24 cellular contexts compared by ENCODE assay signal in the genomic region with DNA sequence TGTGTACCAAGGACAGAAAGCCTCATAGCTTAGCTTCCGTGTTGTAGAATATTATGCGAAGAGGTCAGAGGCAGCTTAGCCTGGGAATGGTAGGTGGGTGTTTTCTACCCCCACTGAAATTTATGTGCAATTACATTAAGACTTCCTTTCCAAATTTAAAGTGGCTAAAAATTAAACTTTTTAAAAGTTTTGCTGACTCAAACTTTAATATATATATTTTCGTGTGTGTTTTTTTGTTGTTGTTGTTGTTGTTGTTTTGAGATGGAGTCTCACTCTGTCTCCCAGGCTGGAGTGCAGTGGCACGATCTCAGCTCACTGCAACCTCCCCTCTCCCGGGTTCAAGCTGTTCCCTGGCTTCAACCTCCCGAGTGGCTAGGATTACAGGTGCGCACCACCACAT. TPM values are rescaled to one million over a fixed set of nuclear protein-coding genes. Genes with fewer than 3 reads are reported as not detected.
A peak's percentile ranks its signal among the peaks of the same experiment; 100 is the strongest.
DNase-seq lines count a peak whose midpoint lies in the region; ATAC-seq, FAIRE-seq and TF ChIP-seq lines count a peak whose summit lies in the region.
"Had no signal": no experiment of that assay in that cellular context is flagged by ENCODE, and none has a peak within 500 bp of the region (broad histone marks: within the 10 kb centered on the region; RNA-seq: fewer than 3 reads in every experiment).

No MANE protein-coding gene starts in this region.

- TF ChIP-seq CTCF in HepG2 (CRISPR knock-in tag; IDR thresholded peaks at IDR 0.05) (no peak), right lobe of liver (IDR thresholded peaks at IDR 0.05) (no peak), hepatocyte (IDR thresholded peaks at IDR 0.05; ENCODE audit: poor library complexity) (no peak), parathyroid adenoma (IDR thresholded peaks at IDR 0.05) (no peak)

- H3K4me1 ChIP-seq in HepG2 (ENCODE audit: insufficient read depth, low read length) (peaks cover 59% of the 10 kb centered on the region), right lobe of liver (peaks cover 0 to 16% (median 0%) of the 10 kb centered on the region in 4 donors), hepatocyte (ENCODE audit: insufficient read depth) (peaks cover 10% of the 10 kb centered on the region), parathyroid adenoma (no peaks in the 10 kb centered on the region)

- no peak for ATAC-seq in HepG2
- no peak for ATAC-seq in right lobe of liver
- ATAC-seq: A549, GM12878 had no signal

- H3K9ac ChIP-seq in HepG2 (ENCODE audit: insufficient read depth, low read depth, low read length) (no peak overlapping the region), parathyroid adenoma (no peak overlapping the region)
- H3K9ac ChIP-seq: BLaER1 treated with 17β-estradiol and CSF1 and Interleukin-3, amounts not matched to agents 10 nM and 100 nM had no signal

- peaks cover 8% of the 10 kb centered on the region for H3K79me2 ChIP-seq in HepG2 (ENCODE audit: insufficient read depth, low read length)
- H3K79me2 ChIP-seq in hepatocyte, result peaks cover 6% of the 10 kb centered on the region
- H3K79me2 ChIP-seq in parathyroid adenoma, result peaks cover 5% of the 10 kb centered on the region

- DNase-seq in HepG2 (ENCODE audit: low spot score) (no peak), right lobe of liver (no peak), hepatocyte (ENCODE audit: low spot score) (no peak), islet precursor cell (no peak), retina (no peak)
- DNase-seq: AML-193; CD4-positive, alpha-beta T cell; CD8-positive, alpha-beta memory T cell; COR-L47; DMS 273 treated with DMSO at 0.1 percent for 48 hours; DMS153; DMS53; DMS79; DND-41; EL; GDM1 had no signal

- H4K20me1 ChIP-seq in HepG2 (ENCODE audit: insufficient read depth, low read length) (peaks cover 3% of the 10 kb centered on the region; the same call in 1 of the 2 replicates), hepatocyte (ENCODE audit: insufficient read depth, poor library complexity, severe bottlenecking) (peaks cover under 1% of the 10 kb centered on the region)

- H3K4me2 ChIP-seq in HepG2 (ENCODE audit: low read depth, low read length) (no peak overlapping the region), hepatocyte (peak overlapping the region; percentile 35), parathyroid adenoma (ENCODE audit: low read length) (no peak overlapping the region)
- H3K4me2 ChIP-seq: A549; BLaER1 treated with 17β-estradiol and CSF1 and Interleukin-3, amounts not matched to agents 10 nM and 100 nM had no signal

- BruUV-seq in HepG2 (replicated peaks; lab: Mats Ljungman, UMichigan), result no TSS peak

- TF ChIP-seq POLR2A in HepG2 (IDR thresholded peaks at IDR 0.05; ENCODE audit: insufficient read depth in 1 of 2, low read depth in 2 of 2, low read length in 2 of 2), result no peak
- no peak for TF ChIP-seq POLR2A in right lobe of liver (IDR thresholded peaks at IDR 0.05)

- H3K27ac ChIP-seq in HepG2 (ENCODE audit: extremely low read length, insufficient read depth, low read length), result no peak overlapping the region
- H3K27ac ChIP-seq in right lobe of liver, result no peak overlapping the region
- H3K27ac ChIP-seq in hepatocyte, result no peak overlapping the region
- H3K27ac ChIP-seq in parathyroid adenoma, result no peak overlapping the region
- H3K27ac ChIP-seq: 22Rv1; A549; BLaER1 treated with 17β-estradiol and CSF1 and Interleukin-3, amounts not matched to agents 10 nM and 100 nM; C4-2B had no signal

- FAIRE-seq in HepG2 (lab: Jason Lieb, UNC), result no peak
- FAIRE-seq: A549, GM12878, GM12892, GM18507 had no signal

- intact Hi-C loops in HepG2 (cut with micrococcal nuclease; ENCODE audit: unreplicated experiment) (loop anchor here (5.0 kb wide), 4 partner anchors 37 to 93 kb away; a partner anchor contains a TSS), right lobe of liver (cut with DNase I) (no loop called here)

- 67% methylated on average over 7 of the region's 7 CpGs for WGBS in HepG2 (ENCODE audit: low lambda C conversion rate)
- 85% methylated on average over 7 of the region's 7 CpGs for WGBS in right lobe of liver (ENCODE audit: insufficient coverage, low coverage, low lambda C conversion rate, missing lambda C conversion rate)
- 89% methylated on average over 7 of the region's 7 CpGs for WGBS in hepatocyte (ENCODE audit: low lambda C conversion rate, missing lambda C conversion rate)

- in situ Hi-C loops in HepG2 (cut with HindIII; ENCODE audit: extremely low pct_ligation_motif_present, low pct_unique_long_range_greater_than_20kb), result no loop called here

- POLR2A ChIA-PET in HepG2 (lab: Yijun Ruan, JAX), result interaction anchor here (2.0 kb wide), 1 partner anchor 78 kb away, joined by 5 read pairs; a partner anchor contains a TSS

- H3K27me3 ChIP-seq in HepG2 (ENCODE audit: control insufficient read depth in 1 of 2, insufficient read depth in 2 of 2, low read length in 2 of 2) (peaks cover 0 to 1% of the 10 kb centered on the region in 2 experiments; a peak in 1 of 5 replicates), right lobe of liver (no peaks in the 10 kb centered on the region), hepatocyte (no peaks in the 10 kb centered on the region), parathyroid adenoma (ENCODE audit: control insufficient read depth, insufficient read depth, low read length) (no peaks in the 10 kb centered on the region)
- H3K27me3 ChIP-seq: BLaER1 treated with 17β-estradiol and CSF1 and Interleukin-3, amounts not matched to agents 10 nM and 100 nM had no signal

- H3K9me3 ChIP-seq in HepG2 (ENCODE audit: low read length), result no peaks in the 10 kb centered on the region
- no peaks in the 10 kb centered on the region for H3K9me3 ChIP-seq in right lobe of liver
- H3K9me3 ChIP-seq in hepatocyte (ENCODE audit: low read depth), result no peaks in the 10 kb centered on the region
- no peaks in the 10 kb centered on the region for H3K9me3 ChIP-seq in parathyroid adenoma (ENCODE audit: control insufficient read depth, low read length)
- H3K9me3 ChIP-seq: A549; BLaER1 treated with 17β-estradiol and CSF1 and Interleukin-3, amounts not matched to agents 10 nM and 100 nM had no signal

- H3K36me3 ChIP-seq in HepG2 (replicated peaks in 1 of 2; ENCODE audit: control insufficient read depth in 1 of 2, insufficient read depth in 2 of 2, low read length in 2 of 2) (no peaks in the 10 kb centered on the region), right lobe of liver (no peaks in the 10 kb centered on the region), hepatocyte (replicated peaks; ENCODE audit: insufficient read depth, low read depth) (no peaks in the 10 kb centered on the region), parathyroid adenoma (ENCODE audit: control insufficient read depth, insufficient read depth, low read length) (no peaks in the 10 kb centered on the region)
- H3K36me3 ChIP-seq: BLaER1 treated with 17β-estradiol and CSF1 and Interleukin-3, amounts not matched to agents 10 nM and 100 nM had no signal

- TF ChIP-seq RAD21 in HepG2 (CRISPR knock-in tag; IDR thresholded peaks at IDR 0.05), result no peak

- TF ChIP-seq EP300 in HepG2 (IDR thresholded peaks at IDR 0.05; ENCODE audit: low read depth in 2 of 2, low read length in 2 of 2), result no peak
- TF ChIP-seq EP300 in HepG2 (CRISPR knock-in tag; IDR thresholded peaks at IDR 0.05; ENCODE audit: borderline replicate concordance), result no peak

- no peak overlapping the region for H2AFZ ChIP-seq in HepG2 (ENCODE audit: low read length)
- H2AFZ ChIP-seq in hepatocyte, result no peak overlapping the region
- peak overlapping the region; percentile 15 for H2AFZ ChIP-seq in parathyroid adenoma

- CTCF ChIA-PET in HepG2 (lab: Yijun Ruan, JAX; ENCODE audit: low intra/inter-chr PET ratio, low total read pairs), result no interaction called here

- H3K4me3 ChIP-seq in HepG2 (replicated peaks in 1 of 3; ENCODE audit: insufficient read depth in 1 of 3, low read depth in 2 of 3, low read length in 3 of 3) (no peak overlapping the region), right lobe of liver (no peak overlapping the region), hepatocyte (no peak overlapping the region), parathyroid adenoma (ENCODE audit: low read depth, low read length) (no peak overlapping the region)
- H3K4me3 ChIP-seq: A549; BLaER1 treated with 17β-estradiol and CSF1 and Interleukin-3, amounts not matched to agents 10 nM and 100 nM; GM12878 had no signal

- H3K9me2 ChIP-seq in hepatocyte (replicated peaks; ENCODE audit: insufficient read depth), result no peaks in the 10 kb centered on the region

TF ChIP-seq in HepG2, 621 proteins besides CTCF, POLR2A, EP300 and RAD21 (continues in another document):
- TF ChIP-seq MAFK (conservative IDR thresholded peaks at IDR 0.05 in 1 of 2, IDR thresholded peaks at IDR 0.05 in 1 of 2; ENCODE audit: low read length in 2 of 2), result peak in 1 of 2 experiments; percentile 53; a peak in 2 of 4 replicates

RNA-seq across cellular contexts. Expression of a gene that starts 4.3 kb away (rescaled TPM):
- total RNA-seq in HepG2 (2016; rRNA removed; fragmentation: Illumina TruSeq; extraction: Trizol) (206 and 311 TPM in 2 replicates), right lobe of liver (100 to 1,000 TPM in 1 of 6 experiments, 10 to 100 TPM in 5; 65.0 to 119 (median 81.3) TPM), hepatocyte (178 and 200 TPM in 2 replicates)
- total RNA-seq in HepG2 (2016; cell fraction: cytosol; rRNA removed; fragmentation: Illumina TruSeq; extraction: Trizol; ENCODE audit: low read depth), result 27.8 and 28.9 TPM in 2 replicates
- 208 and 306 TPM in 2 replicates for total RNA-seq in HepG2 (2016; cell fraction: insoluble cytoplasmic fraction; rRNA removed; fragmentation: Illumina TruSeq; extraction: Trizol)
- 98.9 and 106 TPM in 2 replicates for total RNA-seq in HepG2 (2016; cell fraction: membrane; rRNA removed; fragmentation: Illumina TruSeq; extraction: Trizol)
- 101 and 108 TPM in 2 replicates for total RNA-seq in HepG2 (2016; cell fraction: nucleus; rRNA removed; fragmentation: Illumina TruSeq; extraction: Trizol)
- polyA plus RNA-seq in HepG2 (2011; rRNA removed) (174 and 226 TPM in 2 replicates), hepatocyte (335 and 347 TPM in 2 replicates)
- polyA plus RNA-seq in HepG2 (2011; cell fraction: cytosol; rRNA removed), result 101 and 153 TPM in 2 replicates
- 26.7 and 44.5 TPM in 2 replicates for polyA plus RNA-seq in HepG2 (2011; cell fraction: nucleus; rRNA removed)
- 237 and 266 TPM in 2 replicates for polyA plus RNA-seq in HepG2 (2012)
- 46.4 and 51.5 TPM in 2 replicates for polyA plus RNA-seq in HepG2 (2016; cell fraction: cytosol; fragmentation: Illumina TruSeq; extraction: Trizol; ENCODE audit: low read depth)
- 489 and 498 TPM in 2 replicates for polyA plus RNA-seq in HepG2 (2016; cell fraction: insoluble cytoplasmic fraction; fragmentation: Illumina TruSeq; extraction: Trizol; ENCODE audit: low read depth)
- 122 and 126 TPM in 2 replicates for polyA plus RNA-seq in HepG2 (2016; cell fraction: membrane; fragmentation: Illumina TruSeq; extraction: Trizol; ENCODE audit: low read depth)
- polyA plus RNA-seq in HepG2 (2016; cell fraction: nucleus; fragmentation: Illumina TruSeq; extraction: Trizol; ENCODE audit: insufficient read depth, low read depth), result 219 and 228 TPM in 2 replicates
- 26.5 and 48.9 TPM in 2 replicates for polyA minus RNA-seq in HepG2 (2011; rRNA and poly(A)+ RNA removed; ENCODE audit: low replicate concordance)
- polyA minus RNA-seq in HepG2 (2011; cell fraction: cytosol; rRNA and poly(A)+ RNA removed), result 83.1 and 93.6 TPM in 2 replicates
- polyA minus RNA-seq in HepG2 (2011; cell fraction: nucleus; rRNA and poly(A)+ RNA removed), result 58.2 and 71.1 TPM in 2 replicates
